Comparison of ENCODE assay signal across 8 cellular contexts in the genomic region with DNA sequence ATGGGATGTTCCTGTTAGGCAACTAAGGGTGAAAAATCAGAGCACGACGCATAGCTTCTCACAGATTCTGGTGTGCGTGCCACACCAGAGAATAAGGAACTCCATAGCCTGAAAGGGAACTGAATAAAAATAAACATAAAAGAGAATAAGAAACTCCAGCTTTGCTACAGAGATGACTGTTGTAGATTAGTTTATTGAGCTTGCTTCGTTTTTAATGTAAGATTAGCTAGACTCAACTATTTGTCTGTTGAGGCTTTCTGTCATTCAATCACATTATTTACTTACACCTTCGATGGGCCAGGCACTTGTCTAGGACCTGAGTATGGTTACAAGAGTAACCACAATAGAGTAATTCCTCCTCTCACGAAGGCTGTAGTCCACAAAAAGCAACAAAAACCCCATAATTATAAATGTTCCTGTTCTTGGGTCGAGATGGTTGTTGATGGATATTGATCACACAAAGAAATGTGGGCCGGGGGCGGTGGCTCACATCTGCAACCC. TPM values are rescaled to one million over a fixed set of nuclear protein-coding genes. Genes with fewer than 3 reads are reported as not detected.
DNase-seq lines count a peak whose midpoint lies in the region; TF ChIP-seq lines count a peak whose summit lies in the region.

No MANE protein-coding gene starts in this region.

- peak overlapping the region; percentile 97 for H3K4me3 Mint-ChIP-seq in activated CD4-positive, alpha-beta T cell treated with anti-CD3 and anti-CD28 coated beads, Interleukin-2, amount 10 ng/mL, durations not matched to agents 7 days and 5 days

- POLR2A ChIA-PET in activated CD4-positive, alpha-beta T cell treated with anti-CD3 and anti-CD28 coated beads, Interleukin-2, amount 10 ng/mL, durations not matched to agents 7 days and 5 days (lab: Charles Lee) = interaction anchor here (0.6 to 2.8 kb wide), 5 partner anchors 11 to 859 kb away, joined by 3 to 25 read pairs (median 3); a partner anchor contains a TSS

- 53 to 58% methylated on average over 9 of the region's 9 CpGs for WGBS in testis, 2 donors

- peak overlapping the region; percentile 84; the same call in 1 of the 2 replicates for H3K4me3 ChIP-seq in WI38 (ENCODE audit: low read depth, low read length)
- H3K4me3 ChIP-seq in iPS-20b (ENCODE audit: low read length) = peak overlapping the region; percentile 75
- peak overlapping the region; percentile 85 to 90 for H3K4me3 ChIP-seq in testis

- peaks cover 41% of the 10 kb centered on the region for H3K4me1 Mint-ChIP-seq in activated CD4-positive, alpha-beta T cell treated with anti-CD3 and anti-CD28 coated beads, Interleukin-2, amount 10 ng/mL, durations not matched to agents 7 days and 5 days

- no peaks in the 10 kb centered on the region for H3K27me3 Mint-ChIP-seq in activated CD4-positive, alpha-beta T cell treated with anti-CD3 and anti-CD28 coated beads, Interleukin-2, amount 10 ng/mL, durations not matched to agents 7 days and 5 days

- H3K4me1 ChIP-seq in iPS-20b (ENCODE audit: insufficient read depth, low read length) = peaks cover 5% of the 10 kb centered on the region; the same call in 1 of the 2 replicates
- peaks cover 4% of the 10 kb centered on the region for H3K4me1 ChIP-seq in testis

- no peak for DNase-seq in activated CD4-positive, alpha-beta T cell treated with anti-CD3 and anti-CD28 coated beads, Interleukin-2, amount 10 ng/mL, durations not matched to agents 7 days and 5 days
- DNase-seq in activated CD4-positive, alpha-beta T cell treated with anti-CD3 and anti-CD28 coated beads for 1 hour = no peak
- DNase-seq in testis (no peak), amniotic stem cell (lab: John Stamatoyannopoulos, UW) (no peak), hypothalamus (lab: John Stamatoyannopoulos, UW) (no peak), T1000 (lab: John Stamatoyannopoulos, UW) (no peak)

- H3K9me3 ChIP-seq in iPS-20b (ENCODE audit: insufficient read depth, low read depth, low read length) (no peaks in the 10 kb centered on the region), testis (no peaks in the 10 kb centered on the region)

- H3K27me3 ChIP-seq in iPS-20b (ENCODE audit: insufficient read depth, low read length) = no peaks in the 10 kb centered on the region
- no peaks in the 10 kb centered on the region for H3K27me3 ChIP-seq in testis

- H3K36me3 ChIP-seq in iPS-20b (ENCODE audit: insufficient read depth, low read depth, low read length) = peaks cover 50% of the 10 kb centered on the region
- H3K36me3 ChIP-seq in testis (ENCODE audit: low read depth, missing control alignments) = no peaks in the 10 kb centered on the region

- TF ChIP-seq POLR2A in testis (IDR thresholded peaks at IDR 0.05) = no peak

- H3K27ac ChIP-seq in iPS-20b (ENCODE audit: low read length) = peak overlapping the region; percentile 66
- peak overlapping the region in 1 of 2 donors; percentile 99 for H3K27ac ChIP-seq in testis

- H3K36me3 Mint-ChIP-seq in activated CD4-positive, alpha-beta T cell treated with anti-CD3 and anti-CD28 coated beads, Interleukin-2, amount 10 ng/mL, durations not matched to agents 7 days and 5 days (ENCODE audit: low read depth) = peaks cover 45% of the 10 kb centered on the region

- H3K27ac Mint-ChIP-seq in activated CD4-positive, alpha-beta T cell treated with anti-CD3 and anti-CD28 coated beads, Interleukin-2, amount 10 ng/mL, durations not matched to agents 7 days and 5 days = peak overlapping the region; percentile 100

- H3K9me3 Mint-ChIP-seq in activated CD4-positive, alpha-beta T cell treated with anti-CD3 and anti-CD28 coated beads, Interleukin-2, amount 10 ng/mL, durations not matched to agents 7 days and 5 days = no peaks in the 10 kb centered on the region

- peak overlapping the region; percentile 83; the same call in 1 of the 2 replicates for H3K9ac ChIP-seq in iPS-20b (ENCODE audit: low read depth, low read length)

- CTCF ChIA-PET in activated CD4-positive, alpha-beta T cell treated with anti-CD3 and anti-CD28 coated beads, Interleukin-2, amount 10 ng/mL, durations not matched to agents 7 days and 5 days (lab: Charles Lee) = interaction anchor here (0.9 to 1.8 kb wide), 16 partner anchors 9 to 164 kb away, joined by 3 to 7 read pairs (median 4); a partner anchor contains a TSS

- TF ChIP-seq CTCF in WI38 (IDR thresholded peaks at IDR 0.05; ENCODE audit: low read depth, low read length) (no peak), testis (IDR thresholded peaks at IDR 0.05) (no peak)

- intact Hi-C loops in testis (cut with DNase I; ENCODE audit: low total_unique reads) = no loop called here

RNA-seq across cellular contexts. Expression of a gene that starts 0.8 kb away (rescaled TPM):
- 10 to 100 TPM; 45.1 to 50.2 TPM for total RNA-seq in activated CD4-positive, alpha-beta T cell treated with anti-CD3 and anti-CD28 coated beads, Interleukin-2, amount 10 ng/mL, durations not matched to agents 7 days and 5 days
- total RNA-seq in testis = 10 to 100 TPM; 25.6 to 38.3 TPM
- 28.8 TPM for polyA plus RNA-seq in testis (ENCODE audit: insufficient read depth, low read depth, low replicate concordance)

RNA-seq across cellular contexts. Expression of a gene that starts 25.2 kb away (rescaled TPM):
- 10 to 100 TPM; 79.6 to 82.3 TPM for total RNA-seq in activated CD4-positive, alpha-beta T cell treated with anti-CD3 and anti-CD28 coated beads, Interleukin-2, amount 10 ng/mL, durations not matched to agents 7 days and 5 days
- 100 to 1,000 TPM in 1 of 2 donors, 10 to 100 TPM in 1; 93.1 to 133 TPM for total RNA-seq in testis
- 50.7 TPM for polyA plus RNA-seq in testis (ENCODE audit: insufficient read depth, low read depth, low replicate concordance)

RNA-seq across cellular contexts. Expression of a gene that starts 25.5 kb away (rescaled TPM):
- total RNA-seq in activated CD4-positive, alpha-beta T cell treated with anti-CD3 and anti-CD28 coated beads, Interleukin-2, amount 10 ng/mL, durations not matched to agents 7 days and 5 days = 100 to 1,000 TPM; 124 to 136 TPM
- total RNA-seq in testis = 100 to 1,000 TPM in 1 of 2 donors, 10 to 100 TPM in 1; 79.8 to 118 TPM
- polyA plus RNA-seq in testis (ENCODE audit: insufficient read depth, low read depth, low replicate concordance) = 46.1 TPM
